ENCODE assay signal across 8 cellular contexts in the genomic region with DNA sequence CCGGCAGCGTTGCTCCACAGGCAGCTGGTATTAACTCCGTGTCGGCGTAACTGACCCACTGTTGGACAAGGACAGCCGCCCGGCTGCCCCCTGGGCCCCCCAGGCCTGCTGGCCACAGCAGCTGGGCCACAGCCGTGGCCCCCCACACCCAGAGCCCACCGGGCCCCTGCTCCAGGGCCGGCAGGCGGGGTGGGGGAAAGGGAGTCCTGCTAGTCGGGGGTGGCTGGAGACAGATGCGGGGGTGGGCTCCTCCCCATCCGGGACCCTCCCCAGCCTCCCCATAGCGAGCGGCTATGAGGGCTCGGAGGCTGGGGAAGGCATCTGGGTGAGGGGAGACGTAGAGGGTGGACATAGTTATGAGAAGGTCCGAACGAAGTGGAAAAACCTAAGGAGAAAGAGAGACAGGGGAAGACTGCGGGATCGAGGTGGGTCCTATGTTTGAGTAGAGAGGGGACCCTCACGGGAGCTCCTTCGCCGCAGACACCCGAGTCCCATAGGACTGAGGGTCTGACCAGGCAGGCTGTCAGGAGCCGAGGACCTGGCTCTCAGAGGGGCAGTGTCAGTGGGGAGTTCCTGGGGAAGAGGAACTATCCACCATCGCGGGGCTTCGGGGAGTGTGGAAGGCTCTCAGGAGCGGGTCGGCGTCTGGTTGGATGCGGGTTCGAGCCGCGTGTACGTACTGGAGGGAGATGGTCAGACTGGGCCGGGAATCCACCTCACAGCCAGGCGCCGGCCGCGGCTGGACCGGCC. TPM values are rescaled to one million over a fixed set of nuclear protein-coding genes. Genes with fewer than 3 reads are reported as not detected.
DNase-seq lines count a peak whose midpoint lies in the region; ATAC-seq, FAIRE-seq and TF ChIP-seq lines count a peak whose summit lies in the region.

No MANE protein-coding gene starts in this region.

- no peak for FAIRE-seq in A549 (lab: Jason Lieb, UNC)
- FAIRE-seq in RCC 7860 (lab: Jason Lieb, UNC) = no peak

- TF ChIP-seq EP300 in A549 (IDR thresholded peaks at IDR 0.05) = no peak

- no peaks in the 10 kb centered on the region for H3K9me3 Mint-ChIP-seq in IgD-negative memory B cell
- H3K9me3 Mint-ChIP-seq in stimulated activated naive B cell treated with anti-CD40 and anti-IgM and Interleukin-4, amounts not matched to agents 10 μg/mL and 1 μg/mL and 100 μg/mL, for 72 hours = no peaks in the 10 kb centered on the region

- peak overlapping the region; percentile 76 to 98 (median 94) for H3K4me3 Mint-ChIP-seq in IgD-negative memory B cell
- peak overlapping the region; percentile 85 to 95 for H3K4me3 Mint-ChIP-seq in stimulated activated naive B cell treated with anti-CD40 and anti-IgM and Interleukin-4, amounts not matched to agents 10 μg/mL and 1 μg/mL and 100 μg/mL, for 72 hours

- ATAC-seq in A549 = peak; percentile 63 to 76
- peak; percentile 8 for ATAC-seq in GM18511 (IDR thresholded peaks at IDR 0.05; ENCODE audit: unreplicated experiment)
- ATAC-seq in stimulated activated naive B cell treated with anti-CD40 and anti-IgM and Interleukin-4, amounts not matched to agents 10 μg/mL and 1 μg/mL and 100 μg/mL, for 72 hours (replicated peaks) = peak; percentile 52 to 53

- POLR2A ChIA-PET in A549 (lab: Yijun Ruan, JAX) = interaction anchor here (0.6 to 2.6 kb wide), 7 partner anchors 12 to 35 kb away, joined by 5 to 28 read pairs (median 9); partner anchors contain the start of genes HSPA1A, HSPA1B, HSPA1L and LSM2

- DNase-seq in A549 (ENCODE audit: low read depth in 1 of 2, low spot score in 1 of 2) (peak in 1 of 2 experiments; percentile 25), iPS-NIHi11 (ENCODE audit: low spot score) (peak; percentile 49), RCC 7860 (ENCODE audit: low spot score) (no peak), GM19238 (ENCODE audit: insufficient read length, low spot score) (no peak)
- DNase-seq in stimulated activated naive B cell treated with anti-CD40 and anti-IgM and Interleukin-4, amounts not matched to agents 10 μg/mL and 1 μg/mL and 100 μg/mL, for 72 hours = no peak

- peaks cover 25 to 32% (median 31%) of the 10 kb centered on the region in 3 donors for H3K4me1 Mint-ChIP-seq in IgD-negative memory B cell
- peaks cover 34 to 62% of the 10 kb centered on the region in 2 donors for H3K4me1 Mint-ChIP-seq in stimulated activated naive B cell treated with anti-CD40 and anti-IgM and Interleukin-4, amounts not matched to agents 10 μg/mL and 1 μg/mL and 100 μg/mL, for 72 hours

- CTCF ChIA-PET in A549 (lab: Yijun Ruan, JAX) = interaction anchor here (0.6 to 3.8 kb wide), 17 partner anchors 9 to 150 kb away, joined by 3 to 27 read pairs (median 6); partner anchors contain the start of genes CLIC1, HSPA1A, HSPA1B and HSPA1L

- H3K36me3 Mint-ChIP-seq in IgD-negative memory B cell = peaks cover 4% of the 10 kb centered on the region
- H3K36me3 Mint-ChIP-seq in stimulated activated naive B cell treated with anti-CD40 and anti-IgM and Interleukin-4, amounts not matched to agents 10 μg/mL and 1 μg/mL and 100 μg/mL, for 72 hours = peaks cover 23 to 37% of the 10 kb centered on the region in 2 donors

- no peak for TF ChIP-seq CTCF in A549 (IDR thresholded peaks at IDR 0.05)

- peak overlapping the region; percentile 94 to 97 for H3K27ac ChIP-seq in A549
- H3K27ac ChIP-seq in angular gyrus (ENCODE audit: low read depth, low read length) = peak overlapping the region; percentile 96

- no peak for TF ChIP-seq RAD21 in A549 (conservative IDR thresholded peaks at IDR 0.05 in 1 of 2, IDR thresholded peaks at IDR 0.05 in 1 of 2)

- peak overlapping the region; percentile 68 to 100 (median 97) for H3K27ac Mint-ChIP-seq in IgD-negative memory B cell
- peak overlapping the region; percentile 98 for H3K27ac Mint-ChIP-seq in stimulated activated naive B cell treated with anti-CD40 and anti-IgM and Interleukin-4, amounts not matched to agents 10 μg/mL and 1 μg/mL and 100 μg/mL, for 72 hours

- H3K9me3 ChIP-seq in A549 = no peaks in the 10 kb centered on the region

- H3K4me2 ChIP-seq in A549 = peak overlapping the region; percentile 95

- no peak; the same call in 1 of the 2 replicates for TF ChIP-seq POLR2A in A549 (IDR thresholded peaks at IDR 0.05; ENCODE audit: low read length)

- peak overlapping the region; percentile 97 for H3K4me3 ChIP-seq in A549

- peaks cover 23% of the 10 kb centered on the region; the same call in 2 of the 3 replicates for H3K4me1 ChIP-seq in A549

- WGBS in A549 (ENCODE audit: missing lambda C conversion rate) = under 1% methylated on average over 25 of the region's 44 CpGs

- peaks cover 2% of the 10 kb centered on the region for H3K27me3 Mint-ChIP-seq in IgD-negative memory B cell
- no peaks in the 10 kb centered on the region for H3K27me3 Mint-ChIP-seq in stimulated activated naive B cell treated with anti-CD40 and anti-IgM and Interleukin-4, amounts not matched to agents 10 μg/mL and 1 μg/mL and 100 μg/mL, for 72 hours

TF ChIP-seq in A549, 52 proteins besides CTCF, POLR2A, EP300 and RAD21:
- TF ChIP-seq PHF8 (IDR thresholded peaks at IDR 0.05; ENCODE audit: borderline replicate concordance, low read depth) (peak; percentile 27; the same call in 1 of the 2 replicates), TFCP2L1 (CRISPR knock-in tag; IDR thresholded peaks at IDR 0.05) (no peak), USF2 (IDR thresholded peaks at IDR 0.05) (no peak), CEBPB (IDR thresholded peaks at IDR 0.05) (no peak), FOSB (CRISPR knock-in tag; IDR thresholded peaks at IDR 0.05) (no peak), NFE2L2 (conservative IDR thresholded peaks at IDR 0.05; ENCODE audit: low read length) (no peak), JUN (IDR thresholded peaks at IDR 0.05) (no peak)
- TF ChIP-seq, protein P1, sequence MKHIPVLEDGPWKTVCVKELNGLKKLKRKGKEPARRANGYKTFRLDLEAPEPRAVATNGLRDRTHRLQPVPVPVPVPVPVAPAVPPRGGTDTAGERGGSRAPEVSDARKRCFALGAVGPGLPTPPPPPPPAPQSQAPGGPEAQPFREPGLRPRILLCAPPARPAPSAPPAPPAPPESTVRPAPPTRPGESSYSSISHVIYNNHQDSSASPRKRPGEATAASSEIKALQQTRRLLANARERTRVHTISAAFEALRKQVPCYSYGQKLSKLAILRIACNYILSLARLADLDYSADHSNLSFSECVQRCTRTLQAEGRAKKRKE (CRISPR knock-in tag; IDR thresholded peaks at IDR 0.05; ENCODE audit: low read depth) = no peak
TF ChIP-seq in A549: peak in this region for 1.

RNA-seq across cellular contexts. Expression of gene VARS1, which starts 0.5 kb away (rescaled TPM):
- 17.7 and 24.7 TPM in 2 replicates for polyA plus RNA-seq in A549 (2011; rRNA removed)
- polyA plus RNA-seq in A549 (2012; cell fraction: cytosol; rRNA removed) = 30.2 and 37.0 TPM in 2 replicates
- polyA plus RNA-seq in A549 (2012; cell fraction: nucleus; rRNA removed) = 141 and 146 TPM in 2 replicates
- polyA plus RNA-seq in A549 (2017; fragmentation: RNase III; extraction: RNeasy Plus Mini Kit Qiagen cat#74134 plus additional on column Dnase treatment) = 57.2 to 58.4 TPM (median 58.3 TPM) in 3 replicates
- polyA minus RNA-seq in A549 (2011; rRNA and poly(A)+ RNA removed) = 74.6 and 88.9 TPM in 2 replicates
- polyA plus RNA-seq in IgD-negative memory B cell = 83.0 TPM

RNA-seq across cellular contexts. Expression of gene LSM2, which starts 11.7 kb away (rescaled TPM):
- polyA plus RNA-seq in A549 (2011; rRNA removed) (54.7 and 73.8 TPM in 2 replicates), A549 (2017; fragmentation: RNase III; extraction: RNeasy Plus Mini Kit Qiagen cat#74134 plus additional on column Dnase treatment) (58.9 to 65.3 TPM (median 59.6 TPM) in 3 replicates), IgD-negative memory B cell (100 TPM)
- 93.2 and 93.8 TPM in 2 replicates for polyA plus RNA-seq in A549 (2012; cell fraction: cytosol; rRNA removed)
- 45.7 and 47.3 TPM in 2 replicates for polyA plus RNA-seq in A549 (2012; cell fraction: nucleus; rRNA removed)
- 49.2 and 60.8 TPM in 2 replicates for polyA minus RNA-seq in A549 (2011; rRNA and poly(A)+ RNA removed)

RNA-seq across cellular contexts. Expression of gene VWA7, which starts 17.9 kb away (rescaled TPM):
- polyA plus RNA-seq in A549 (2011; rRNA removed) = 1.1 TPM in 2 replicates
- 0.59 and 1.1 TPM in 2 replicates for polyA plus RNA-seq in A549 (2012; cell fraction: cytosol; rRNA removed)
- 2.5 and 2.8 TPM in 2 replicates for polyA plus RNA-seq in A549 (2012; cell fraction: nucleus; rRNA removed)
- polyA plus RNA-seq in A549 (2017; fragmentation: RNase III; extraction: RNeasy Plus Mini Kit Qiagen cat#74134 plus additional on column Dnase treatment) = 0.95 to 1.1 TPM (median 0.98 TPM) in 3 replicates
- polyA minus RNA-seq in A549 (2011; rRNA and poly(A)+ RNA removed) = 1.1 and 1.3 TPM in 2 replicates
- 2.6 TPM for polyA plus RNA-seq in IgD-negative memory B cell

RNA-seq across cellular contexts. Expression of gene HSPA1L, which starts 20.0 kb away (rescaled TPM):
- polyA plus RNA-seq in A549 (2011; rRNA removed) (1.2 and 1.6 TPM in 2 replicates), A549 (2017; fragmentation: RNase III; extraction: RNeasy Plus Mini Kit Qiagen cat#74134 plus additional on column Dnase treatment) (1.2 to 1.7 TPM (median 1.4 TPM) in 3 replicates), IgD-negative memory B cell (1.2 TPM)
- 0.67 and 0.70 TPM in 2 replicates for polyA plus RNA-seq in A549 (2012; cell fraction: cytosol; rRNA removed)
- polyA plus RNA-seq in A549 (2012; cell fraction: nucleus; rRNA removed) = 0.50 and 0.70 TPM in 2 replicates
- 1.4 and 1.6 TPM in 2 replicates for polyA minus RNA-seq in A549 (2011; rRNA and poly(A)+ RNA removed)

RNA-seq across cellular contexts. Expression of gene HSPA1A, which starts 20.3 kb away (rescaled TPM):
- polyA plus RNA-seq in A549 (2011; rRNA removed) (88.2 and 122 TPM in 2 replicates), A549 (2017; fragmentation: RNase III; extraction: RNeasy Plus Mini Kit Qiagen cat#74134 plus additional on column Dnase treatment) (129 to 204 TPM (median 194 TPM) in 3 replicates), IgD-negative memory B cell (49.5 TPM)
- 373 and 433 TPM in 2 replicates for polyA plus RNA-seq in A549 (2012; cell fraction: cytosol; rRNA removed)
- polyA plus RNA-seq in A549 (2012; cell fraction: nucleus; rRNA removed) = 595 and 923 TPM in 2 replicates
- polyA minus RNA-seq in A549 (2011; rRNA and poly(A)+ RNA removed) = 70.9 and 89.7 TPM in 2 replicates

Comparison
In these comparisons a context has a peak if more than half of its experiments do, and no peak if none do; other contexts are left out.
1. ATAC-seq: peak in every context shown above with its lines; median percentile 70 in A549; 52 in stimulated activated naive B cell treated with anti-CD40 and anti-IgM and Interleukin-4, amounts not matched to agents 10 μg/mL and 1 μg/mL and 100 μg/mL, for 72 hours; 8 in GM18511.